2 cellular contexts compared by ENCODE assay signal in the genomic region with DNA sequence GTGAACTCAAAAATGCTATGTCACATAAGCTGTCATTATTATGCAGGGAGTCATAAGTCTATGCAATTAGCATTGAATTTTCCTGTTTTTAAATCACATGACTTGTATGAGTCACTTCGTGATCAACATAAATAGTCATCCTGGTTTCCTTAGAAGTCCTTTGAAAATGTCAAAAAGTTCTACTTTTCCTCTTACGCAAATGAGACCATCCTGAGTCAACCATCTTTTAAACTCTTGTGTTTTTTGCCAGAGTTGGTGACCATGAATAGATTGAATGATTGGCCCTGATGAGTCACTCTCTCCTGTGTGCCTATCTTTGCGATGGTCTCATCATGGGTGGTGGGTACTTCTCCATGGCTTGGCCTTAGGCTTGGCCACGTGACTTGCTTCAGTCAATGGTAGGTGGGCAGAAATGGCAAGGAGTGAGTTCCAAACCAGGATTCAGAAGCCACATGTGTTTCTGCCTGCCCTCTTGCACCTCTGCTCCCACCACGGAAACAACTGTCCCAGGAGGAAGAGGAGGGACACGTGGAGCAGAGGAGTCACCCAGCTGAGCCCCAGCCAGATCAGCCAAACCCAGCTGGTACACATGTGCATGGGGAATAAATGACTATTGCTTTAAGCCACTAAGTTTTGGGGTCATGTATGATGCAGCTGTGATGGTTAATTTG.
TF ChIP-seq lines count a peak whose summit lies in the region.

No MANE protein-coding gene starts in this region.

TF ChIP-seq in SK-N-SH, 30 proteins besides CTCF, POLR2A, EP300 and RAD21 (continued from another document):
- TF ChIP-seq POLR2AphosphoS5 (IDR thresholded peaks at IDR 0.05; ENCODE audit: low read depth, low read length) (no peak), TAF1 (IDR thresholded peaks at IDR 0.05; ENCODE audit: borderline replicate concordance, low read depth, low read length) (no peak), NRF1 (IDR thresholded peaks at IDR 0.05; ENCODE audit: low read depth, low read length) (no peak), JUND (IDR thresholded peaks at IDR 0.05) (peak; percentile 59), SMC3 (IDR thresholded peaks at IDR 0.05; ENCODE audit: low read depth, low read length) (no peak), TEAD4 (IDR thresholded peaks at IDR 0.05; ENCODE audit: borderline replicate concordance, insufficient read depth) (no peak), ELF1 (IDR thresholded peaks at IDR 0.05) (no peak), TCF12 (IDR thresholded peaks at IDR 0.05) (peak; percentile 15; the same call in 1 of the 2 replicates), ZBTB33 (IDR thresholded peaks at IDR 0.05; ENCODE audit: borderline replicate concordance, low read depth) (no peak), FOSL2 (IDR thresholded peaks at IDR 0.05; ENCODE audit: borderline replicate concordance, low read depth) (peak; percentile 70; the same call in 1 of the 2 replicates), RCOR1 (IDR thresholded peaks at IDR 0.05; ENCODE audit: low read length) (no peak), EZH2phosphoT487 (IDR thresholded peaks at IDR 0.05; ENCODE audit: borderline replicate concordance, low read depth) (no peak), RXRA (IDR thresholded peaks at IDR 0.05; ENCODE audit: borderline replicate concordance, low read depth) (0 out of 2 replicates have a peak, but pooled peaks have one; percentile 16)
- TF ChIP-seq, protein P1, sequence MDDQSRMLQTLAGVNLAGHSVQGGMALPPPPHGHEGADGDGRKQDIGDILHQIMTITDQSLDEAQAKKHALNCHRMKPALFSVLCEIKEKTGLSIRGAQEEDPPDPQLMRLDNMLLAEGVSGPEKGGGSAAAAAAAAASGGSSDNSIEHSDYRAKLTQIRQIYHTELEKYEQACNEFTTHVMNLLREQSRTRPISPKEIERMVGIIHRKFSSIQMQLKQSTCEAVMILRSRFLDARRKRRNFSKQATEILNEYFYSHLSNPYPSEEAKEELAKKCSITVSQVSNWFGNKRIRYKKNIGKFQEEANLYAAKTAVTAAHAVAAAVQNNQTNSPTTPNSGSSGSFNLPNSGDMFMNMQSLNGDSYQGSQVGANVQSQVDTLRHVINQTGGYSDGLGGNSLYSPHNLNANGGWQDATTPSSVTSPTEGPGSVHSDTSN (IDR thresholded peaks at IDR 0.05), result no peak
TF ChIP-seq in SK-N-SH: peak in this region for 6.

TF ChIP-seq in GM23338, 12 proteins besides CTCF, POLR2A, EP300 and RAD21 (continued from another document):
- TF ChIP-seq, protein P2, sequence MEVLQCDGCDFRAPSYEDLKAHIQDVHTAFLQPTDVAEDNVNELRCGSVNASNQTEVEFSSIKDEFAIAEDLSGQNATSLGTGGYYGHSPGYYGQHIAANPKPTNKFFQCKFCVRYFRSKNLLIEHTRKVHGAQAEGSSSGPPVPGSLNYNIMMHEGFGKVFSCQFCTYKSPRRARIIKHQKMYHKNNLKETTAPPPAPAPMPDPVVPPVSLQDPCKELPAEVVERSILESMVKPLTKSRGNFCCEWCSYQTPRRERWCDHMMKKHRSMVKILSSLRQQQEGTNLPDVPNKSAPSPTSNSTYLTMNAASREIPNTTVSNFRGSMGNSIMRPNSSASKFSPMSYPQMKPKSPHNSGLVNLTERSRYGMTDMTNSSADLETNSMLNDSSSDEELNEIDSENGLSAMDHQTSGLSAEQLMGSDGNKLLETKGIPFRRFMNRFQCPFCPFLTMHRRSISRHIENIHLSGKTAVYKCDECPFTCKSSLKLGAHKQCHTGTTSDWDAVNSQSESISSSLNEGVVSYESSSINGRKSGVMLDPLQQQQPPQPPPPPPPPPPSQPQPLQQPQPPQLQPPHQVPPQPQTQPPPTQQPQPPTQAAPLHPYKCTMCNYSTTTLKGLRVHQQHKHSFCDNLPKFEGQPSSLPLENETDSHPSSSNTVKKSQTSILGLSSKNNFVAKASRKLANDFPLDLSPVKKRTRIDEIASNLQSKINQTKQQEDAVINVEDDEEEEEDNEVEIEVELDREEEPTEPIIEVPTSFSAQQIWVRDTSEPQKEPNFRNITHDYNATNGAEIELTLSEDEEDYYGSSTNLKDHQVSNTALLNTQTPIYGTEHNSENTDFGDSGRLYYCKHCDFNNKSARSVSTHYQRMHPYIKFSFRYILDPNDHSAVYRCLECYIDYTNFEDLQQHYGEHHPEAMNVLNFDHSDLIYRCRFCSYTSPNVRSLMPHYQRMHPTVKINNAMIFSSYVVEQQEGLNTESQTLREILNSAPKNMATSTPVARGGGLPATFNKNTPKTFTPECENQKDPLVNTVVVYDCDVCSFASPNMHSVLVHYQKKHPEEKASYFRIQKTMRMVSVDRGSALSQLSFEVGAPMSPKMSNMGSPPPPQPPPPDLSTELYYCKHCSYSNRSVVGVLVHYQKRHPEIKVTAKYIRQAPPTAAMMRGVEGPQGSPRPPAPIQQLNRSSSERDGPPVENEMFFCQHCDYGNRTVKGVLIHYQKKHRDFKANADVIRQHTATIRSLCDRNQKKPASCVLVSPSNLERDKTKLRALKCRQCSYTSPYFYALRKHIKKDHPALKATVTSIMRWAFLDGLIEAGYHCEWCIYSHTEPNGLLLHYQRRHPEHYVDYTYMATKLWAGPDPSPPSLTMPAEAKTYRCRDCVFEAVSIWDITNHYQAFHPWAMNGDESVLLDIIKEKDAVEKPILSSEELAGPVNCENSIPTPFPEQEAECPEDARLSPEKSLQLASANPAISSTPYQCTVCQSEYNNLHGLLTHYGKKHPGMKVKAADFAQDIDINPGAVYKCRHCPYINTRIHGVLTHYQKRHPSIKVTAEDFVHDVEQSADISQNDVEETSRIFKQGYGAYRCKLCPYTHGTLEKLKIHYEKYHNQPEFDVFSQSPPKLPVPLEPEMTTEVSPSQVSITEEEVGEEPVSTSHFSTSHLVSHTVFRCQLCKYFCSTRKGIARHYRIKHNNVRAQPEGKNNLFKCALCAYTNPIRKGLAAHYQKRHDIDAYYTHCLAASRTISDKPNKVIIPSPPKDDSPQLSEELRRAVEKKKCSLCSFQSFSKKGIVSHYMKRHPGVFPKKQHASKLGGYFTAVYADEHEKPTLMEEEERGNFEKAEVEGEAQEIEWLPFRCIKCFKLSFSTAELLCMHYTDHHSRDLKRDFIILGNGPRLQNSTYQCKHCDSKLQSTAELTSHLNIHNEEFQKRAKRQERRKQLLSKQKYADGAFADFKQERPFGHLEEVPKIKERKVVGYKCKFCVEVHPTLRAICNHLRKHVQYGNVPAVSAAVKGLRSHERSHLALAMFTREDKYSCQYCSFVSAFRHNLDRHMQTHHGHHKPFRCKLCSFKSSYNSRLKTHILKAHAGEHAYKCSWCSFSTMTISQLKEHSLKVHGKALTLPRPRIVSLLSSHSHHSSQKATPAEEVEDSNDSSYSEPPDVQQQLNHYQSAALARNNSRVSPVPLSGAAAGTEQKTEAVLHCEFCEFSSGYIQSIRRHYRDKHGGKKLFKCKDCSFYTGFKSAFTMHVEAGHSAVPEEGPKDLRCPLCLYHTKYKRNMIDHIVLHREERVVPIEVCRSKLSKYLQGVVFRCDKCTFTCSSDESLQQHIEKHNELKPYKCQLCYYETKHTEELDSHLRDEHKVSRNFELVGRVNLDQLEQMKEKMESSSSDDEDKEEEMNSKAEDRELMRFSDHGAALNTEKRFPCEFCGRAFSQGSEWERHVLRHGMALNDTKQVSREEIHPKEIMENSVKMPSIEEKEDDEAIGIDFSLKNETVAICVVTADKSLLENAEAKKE (CRISPR knock-in tag; IDR thresholded peaks at IDR 0.05), result no peak
